Comparison of ENCODE assay signal across 6 cellular contexts in the genomic region with DNA sequence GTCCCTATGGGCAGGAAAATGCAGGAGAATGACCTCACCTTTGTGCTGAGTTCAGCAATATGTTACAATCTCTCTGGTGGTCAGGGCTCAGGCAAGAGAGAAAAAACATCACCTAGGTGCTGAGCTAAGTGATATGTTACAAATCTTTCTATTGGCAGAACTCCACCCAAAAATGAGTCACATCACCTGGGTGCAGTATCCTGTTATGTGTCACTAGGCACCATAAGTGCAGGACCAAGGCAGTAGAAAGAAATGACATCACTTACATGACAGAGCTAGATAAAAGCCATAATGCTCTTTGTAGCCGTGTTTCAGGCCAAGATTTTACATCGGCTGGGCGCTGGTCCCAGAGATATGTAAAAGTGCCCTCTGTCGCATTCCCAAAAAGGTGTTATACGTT. TPM values are rescaled to one million over a fixed set of nuclear protein-coding genes. Genes with fewer than 3 reads are reported as not detected.
"Had no signal": no experiment of that assay in that cellular context is flagged by ENCODE, and none has a peak within 500 bp of the region (broad histone marks: within the 10 kb centered on the region; RNA-seq: fewer than 3 reads in every experiment).

No MANE protein-coding gene starts in this region.

RNA-seq across cellular contexts. Expression of a gene that starts 2.4 kb away (rescaled TPM):
- total RNA-seq: M059J, PC-3, Peyer's patch, Right ventricle myocardium inferior, SJCRH30, SK-MEL-5 had no signal
